Comparison of ENCODE assay signal across 1 cellular context in the genomic region with DNA sequence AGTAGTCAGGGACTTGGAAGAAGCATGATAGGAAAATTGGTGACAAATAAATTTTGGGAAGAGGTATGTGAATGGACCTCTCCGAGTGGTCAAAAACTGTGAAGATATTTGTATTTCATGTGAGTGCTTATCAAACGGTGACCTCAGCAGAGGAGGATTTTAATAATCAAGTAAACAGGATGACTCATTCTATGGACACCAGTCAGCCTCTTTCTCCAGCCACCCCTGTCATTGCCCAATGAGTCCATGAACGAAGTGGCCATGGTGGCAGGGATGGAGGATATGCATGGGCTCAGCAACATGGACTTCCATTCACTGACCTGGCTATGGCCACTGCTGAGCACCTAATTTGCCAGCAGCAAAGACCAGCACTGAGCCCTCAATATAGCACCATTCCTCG.
TF ChIP-seq lines count a peak whose summit lies in the region.

No MANE protein-coding gene starts in this region.

TF ChIP-seq in K562, 482 proteins besides CTCF, POLR2A, EP300 and RAD21 (continued from another document):
- TF ChIP-seq, protein P1, sequence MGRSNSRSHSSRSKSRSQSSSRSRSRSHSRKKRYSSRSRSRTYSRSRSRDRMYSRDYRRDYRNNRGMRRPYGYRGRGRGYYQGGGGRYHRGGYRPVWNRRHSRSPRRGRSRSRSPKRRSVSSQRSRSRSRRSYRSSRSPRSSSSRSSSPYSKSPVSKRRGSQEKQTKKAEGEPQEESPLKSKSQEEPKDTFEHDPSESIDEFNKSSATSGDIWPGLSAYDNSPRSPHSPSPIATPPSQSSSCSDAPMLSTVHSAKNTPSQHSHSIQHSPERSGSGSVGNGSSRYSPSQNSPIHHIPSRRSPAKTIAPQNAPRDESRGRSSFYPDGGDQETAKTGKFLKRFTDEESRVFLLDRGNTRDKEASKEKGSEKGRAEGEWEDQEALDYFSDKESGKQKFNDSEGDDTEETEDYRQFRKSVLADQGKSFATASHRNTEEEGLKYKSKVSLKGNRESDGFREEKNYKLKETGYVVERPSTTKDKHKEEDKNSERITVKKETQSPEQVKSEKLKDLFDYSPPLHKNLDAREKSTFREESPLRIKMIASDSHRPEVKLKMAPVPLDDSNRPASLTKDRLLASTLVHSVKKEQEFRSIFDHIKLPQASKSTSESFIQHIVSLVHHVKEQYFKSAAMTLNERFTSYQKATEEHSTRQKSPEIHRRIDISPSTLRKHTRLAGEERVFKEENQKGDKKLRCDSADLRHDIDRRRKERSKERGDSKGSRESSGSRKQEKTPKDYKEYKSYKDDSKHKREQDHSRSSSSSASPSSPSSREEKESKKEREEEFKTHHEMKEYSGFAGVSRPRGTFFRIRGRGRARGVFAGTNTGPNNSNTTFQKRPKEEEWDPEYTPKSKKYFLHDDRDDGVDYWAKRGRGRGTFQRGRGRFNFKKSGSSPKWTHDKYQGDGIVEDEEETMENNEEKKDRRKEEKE (IDR thresholded peaks at IDR 0.05; ENCODE audit: borderline replicate concordance in 1 of 2, control insufficient read depth in 1 of 2, low read depth in 2 of 2, low read length in 1 of 2) = no peak
- no peak for TF ChIP-seq CBFA2T3 (IDR thresholded peaks at IDR 0.05)
- TF ChIP-seq HNRNPUL1 (IDR thresholded peaks at IDR 0.05; ENCODE audit: low read length) = no peak
- TF ChIP-seq, protein P2, sequence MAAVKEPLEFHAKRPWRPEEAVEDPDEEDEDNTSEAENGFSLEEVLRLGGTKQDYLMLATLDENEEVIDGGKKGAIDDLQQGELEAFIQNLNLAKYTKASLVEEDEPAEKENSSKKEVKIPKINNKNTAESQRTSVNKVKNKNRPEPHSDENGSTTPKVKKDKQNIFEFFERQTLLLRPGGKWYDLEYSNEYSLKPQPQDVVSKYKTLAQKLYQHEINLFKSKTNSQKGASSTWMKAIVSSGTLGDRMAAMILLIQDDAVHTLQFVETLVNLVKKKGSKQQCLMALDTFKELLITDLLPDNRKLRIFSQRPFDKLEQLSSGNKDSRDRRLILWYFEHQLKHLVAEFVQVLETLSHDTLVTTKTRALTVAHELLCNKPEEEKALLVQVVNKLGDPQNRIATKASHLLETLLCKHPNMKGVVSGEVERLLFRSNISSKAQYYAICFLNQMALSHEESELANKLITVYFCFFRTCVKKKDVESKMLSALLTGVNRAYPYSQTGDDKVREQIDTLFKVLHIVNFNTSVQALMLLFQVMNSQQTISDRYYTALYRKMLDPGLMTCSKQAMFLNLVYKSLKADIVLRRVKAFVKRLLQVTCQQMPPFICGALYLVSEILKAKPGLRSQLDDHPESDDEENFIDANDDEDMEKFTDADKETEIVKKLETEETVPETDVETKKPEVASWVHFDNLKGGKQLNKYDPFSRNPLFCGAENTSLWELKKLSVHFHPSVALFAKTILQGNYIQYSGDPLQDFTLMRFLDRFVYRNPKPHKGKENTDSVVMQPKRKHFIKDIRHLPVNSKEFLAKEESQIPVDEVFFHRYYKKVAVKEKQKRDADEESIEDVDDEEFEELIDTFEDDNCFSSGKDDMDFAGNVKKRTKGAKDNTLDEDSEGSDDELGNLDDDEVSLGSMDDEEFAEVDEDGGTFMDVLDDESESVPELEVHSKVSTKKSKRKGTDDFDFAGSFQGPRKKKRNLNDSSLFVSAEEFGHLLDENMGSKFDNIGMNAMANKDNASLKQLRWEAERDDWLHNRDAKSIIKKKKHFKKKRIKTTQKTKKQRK (IDR thresholded peaks at IDR 0.05; ENCODE audit: borderline replicate concordance, low read depth, low read length) = no peak
- TF ChIP-seq, protein P3, sequence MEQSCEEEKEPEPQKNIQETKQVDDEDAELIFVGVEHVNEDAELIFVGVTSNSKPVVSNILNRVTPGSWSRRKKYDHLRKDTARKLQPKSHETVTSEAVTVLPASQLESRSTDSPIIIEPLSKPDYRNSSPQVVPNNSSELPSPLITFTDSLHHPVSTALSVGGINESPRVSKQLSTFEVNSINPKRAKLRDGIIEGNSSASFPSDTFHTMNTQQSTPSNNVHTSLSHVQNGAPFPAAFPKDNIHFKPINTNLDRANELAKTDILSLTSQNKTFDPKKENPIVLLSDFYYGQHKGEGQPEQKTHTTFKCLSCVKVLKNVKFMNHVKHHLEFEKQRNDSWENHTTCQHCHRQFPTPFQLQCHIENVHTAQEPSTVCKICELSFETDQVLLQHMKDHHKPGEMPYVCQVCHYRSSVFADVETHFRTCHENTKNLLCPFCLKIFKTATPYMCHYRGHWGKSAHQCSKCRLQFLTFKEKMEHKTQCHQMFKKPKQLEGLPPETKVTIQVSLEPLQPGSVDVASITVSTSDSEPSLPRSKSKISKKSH (CRISPR knock-in tag; IDR thresholded peaks at IDR 0.05) = no peak
- TF ChIP-seq ZNF347 (CRISPR knock-in tag; IDR thresholded peaks at IDR 0.05; ENCODE audit: low read depth) = no peak
- TF ChIP-seq ZNF695 (CRISPR knock-in tag; IDR thresholded peaks at IDR 0.05) = no peak
- no peak for TF ChIP-seq MEIS2 (IDR thresholded peaks at IDR 0.05; ENCODE audit: partially characterized antibody)
- no peak for TF ChIP-seq GATAD2A (IDR thresholded peaks at IDR 0.05)
- no peak for TF ChIP-seq ZNF133 (CRISPR knock-in tag; IDR thresholded peaks at IDR 0.05)
TF ChIP-seq in K562: peak in this region for 9.
